In the genomic region with DNA sequence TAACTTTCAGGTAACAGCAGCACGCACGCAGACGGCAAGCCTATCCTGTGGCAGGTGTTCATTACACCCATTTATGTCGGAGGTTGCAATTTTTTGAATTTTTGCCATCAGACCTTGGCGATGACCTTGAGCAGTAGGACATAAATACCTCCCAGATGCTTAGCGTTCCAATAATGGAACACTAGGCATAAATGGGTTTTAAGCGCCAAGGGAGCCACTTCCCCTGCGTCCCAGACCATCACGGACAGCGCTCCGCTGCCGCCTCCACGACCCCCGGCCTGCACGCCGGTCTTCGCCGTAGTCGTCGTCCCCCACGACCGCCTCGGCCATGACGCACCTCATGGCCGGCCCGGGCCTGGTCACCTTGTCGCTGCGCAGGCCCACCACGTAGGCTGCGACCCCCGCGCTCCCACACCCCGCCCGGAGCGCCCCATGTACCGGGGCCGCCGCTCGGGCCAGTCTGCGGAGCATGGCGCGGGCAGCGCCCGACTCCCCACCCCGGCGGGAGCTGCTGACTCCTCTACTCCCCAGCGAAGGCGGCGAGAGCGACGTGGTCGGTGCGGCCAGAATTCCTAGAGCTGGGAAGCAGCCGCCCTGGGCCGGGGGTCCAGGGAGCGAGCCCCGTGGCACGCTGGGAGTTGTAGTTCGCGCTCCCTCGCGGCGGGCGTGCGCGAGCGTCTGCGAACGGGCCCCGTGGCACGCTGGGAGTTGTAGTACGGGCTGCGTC, we compare ENCODE assay signal across 1 cellular context.
TF ChIP-seq lines count a peak whose summit lies in the region.

No MANE protein-coding gene starts in this region.

TF ChIP-seq in WTC11, 78 proteins besides CTCF, POLR2A, EP300 and RAD21 (continued from another document):
- TF ChIP-seq, protein P1, sequence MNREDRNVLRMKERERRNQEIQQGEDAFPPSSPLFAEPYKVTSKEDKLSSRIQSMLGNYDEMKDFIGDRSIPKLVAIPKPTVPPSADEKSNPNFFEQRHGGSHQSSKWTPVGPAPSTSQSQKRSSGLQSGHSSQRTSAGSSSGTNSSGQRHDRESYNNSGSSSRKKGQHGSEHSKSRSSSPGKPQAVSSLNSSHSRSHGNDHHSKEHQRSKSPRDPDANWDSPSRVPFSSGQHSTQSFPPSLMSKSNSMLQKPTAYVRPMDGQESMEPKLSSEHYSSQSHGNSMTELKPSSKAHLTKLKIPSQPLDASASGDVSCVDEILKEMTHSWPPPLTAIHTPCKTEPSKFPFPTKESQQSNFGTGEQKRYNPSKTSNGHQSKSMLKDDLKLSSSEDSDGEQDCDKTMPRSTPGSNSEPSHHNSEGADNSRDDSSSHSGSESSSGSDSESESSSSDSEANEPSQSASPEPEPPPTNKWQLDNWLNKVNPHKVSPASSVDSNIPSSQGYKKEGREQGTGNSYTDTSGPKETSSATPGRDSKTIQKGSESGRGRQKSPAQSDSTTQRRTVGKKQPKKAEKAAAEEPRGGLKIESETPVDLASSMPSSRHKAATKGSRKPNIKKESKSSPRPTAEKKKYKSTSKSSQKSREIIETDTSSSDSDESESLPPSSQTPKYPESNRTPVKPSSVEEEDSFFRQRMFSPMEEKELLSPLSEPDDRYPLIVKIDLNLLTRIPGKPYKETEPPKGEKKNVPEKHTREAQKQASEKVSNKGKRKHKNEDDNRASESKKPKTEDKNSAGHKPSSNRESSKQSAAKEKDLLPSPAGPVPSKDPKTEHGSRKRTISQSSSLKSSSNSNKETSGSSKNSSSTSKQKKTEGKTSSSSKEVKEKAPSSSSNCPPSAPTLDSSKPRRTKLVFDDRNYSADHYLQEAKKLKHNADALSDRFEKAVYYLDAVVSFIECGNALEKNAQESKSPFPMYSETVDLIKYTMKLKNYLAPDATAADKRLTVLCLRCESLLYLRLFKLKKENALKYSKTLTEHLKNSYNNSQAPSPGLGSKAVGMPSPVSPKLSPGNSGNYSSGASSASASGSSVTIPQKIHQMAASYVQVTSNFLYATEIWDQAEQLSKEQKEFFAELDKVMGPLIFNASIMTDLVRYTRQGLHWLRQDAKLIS (CRISPR knock-in tag; IDR thresholded peaks at IDR 0.05; ENCODE audit: borderline replicate concordance), result 0 out of 2 replicates have a peak, but pooled peaks have one; percentile 55
- TF ChIP-seq CREB1 (CRISPR knock-in tag; IDR thresholded peaks at IDR 0.05), result peak; percentile 81; the same call in 1 of the 2 replicates
